1 cellular context compared by ENCODE assay signal in the genomic region with DNA sequence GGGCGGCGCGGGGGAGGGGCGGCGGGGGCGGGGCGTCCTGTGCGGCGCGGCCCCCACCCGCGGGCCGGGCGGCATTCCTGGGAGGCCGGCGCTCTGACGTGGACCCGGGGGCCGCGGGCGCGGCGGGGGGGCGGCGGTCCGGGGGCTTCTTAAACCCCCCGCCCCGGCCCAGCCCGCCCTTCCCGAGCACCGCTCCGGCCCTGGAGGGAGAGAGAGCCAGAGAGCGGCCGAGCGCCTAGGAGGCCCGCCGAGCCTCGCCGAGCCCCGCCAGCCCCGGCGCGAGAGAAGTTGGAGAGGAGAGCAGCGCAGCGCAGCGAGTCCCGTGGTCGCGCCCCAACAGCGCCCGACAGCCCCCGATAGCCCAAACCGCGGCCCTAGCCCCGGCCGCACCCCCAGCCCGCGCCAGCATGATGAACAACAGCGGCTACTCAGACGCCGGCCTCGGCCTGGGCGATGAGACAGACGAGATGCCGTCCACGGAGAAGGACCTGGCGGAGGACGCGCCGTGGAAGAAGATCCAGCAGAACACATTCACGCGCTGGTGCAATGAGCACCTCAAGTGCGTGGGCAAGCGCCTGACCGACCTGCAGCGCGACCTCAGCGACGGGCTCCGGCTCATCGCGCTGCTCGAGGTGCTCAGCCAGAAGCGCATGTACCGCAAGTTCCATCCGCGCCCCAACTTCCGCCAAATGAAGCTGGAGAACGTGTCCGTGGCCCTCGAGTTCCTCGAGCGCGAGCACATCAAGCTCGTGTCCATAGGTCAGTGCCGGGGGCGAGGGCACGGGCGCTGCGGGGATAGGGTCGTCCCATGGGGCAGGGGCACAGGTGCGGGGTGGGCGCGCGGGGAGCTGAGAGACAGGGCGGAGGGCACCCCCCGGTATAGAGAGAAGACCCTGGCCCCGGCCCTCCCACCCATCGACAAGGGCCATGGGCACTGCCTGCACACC.
TF ChIP-seq lines count a peak whose summit lies in the region.

FLNC (plus strand) TSS at position 176 of the 947 bp plus-strand sequence; CDS start at position 408, 232 bp downstream.

TF ChIP-seq in K562, 482 proteins besides CTCF, POLR2A, EP300 and RAD21 (continued from another document and continues in another):
- TF ChIP-seq PBX2 (CRISPR knock-in tag; IDR thresholded peaks at IDR 0.05; ENCODE audit: low read depth) (no peak), PBX2 (tag; conservative IDR thresholded peaks at IDR 0.05; ENCODE audit: low read depth) (no peak), MGA (IDR thresholded peaks at IDR 0.05) (peak; percentile 92), RBM22 (IDR thresholded peaks at IDR 0.05; ENCODE audit: low read depth, low read length, poor library complexity, severe bottlenecking) (peak; percentile 60), ATF1 (CRISPR knock-in tag; IDR thresholded peaks at IDR 0.05) (peak; percentile 31; the same call in 1 of the 2 replicates), ATF1 (tag; IDR thresholded peaks at IDR 0.05) (peak; percentile 67), ZNF263 (CRISPR knock-in tag; IDR thresholded peaks at IDR 0.05; ENCODE audit: borderline replicate concordance) (peak; percentile 68), ZNF134 (CRISPR knock-in tag; conservative IDR thresholded peaks at IDR 0.05) (no peak), ZBTB17 (CRISPR knock-in tag; IDR thresholded peaks at IDR 0.05) (0 out of 2 replicates have a peak, but pooled peaks have one; percentile 52), TCF3 (CRISPR knock-in tag; IDR thresholded peaks at IDR 0.05) (peak; percentile 26; the same call in 1 of the 2 replicates), PCBP2 (IDR thresholded peaks at IDR 0.05; ENCODE audit: low read depth, low read length, poor library complexity, severe bottlenecking) (no peak), STAT5A (IDR thresholded peaks at IDR 0.05; ENCODE audit: borderline replicate concordance, low read length) (no peak), MCM7 (IDR thresholded peaks at IDR 0.05) (no peak), ARID2 (IDR thresholded peaks at IDR 0.05) (0 out of 2 replicates have a peak, but pooled peaks have one; percentile 42), ZNF592 (IDR thresholded peaks at IDR 0.05) (peak; percentile 54), ILF3 (IDR thresholded peaks at IDR 0.05; ENCODE audit: borderline replicate concordance) (no peak), TFAM (CRISPR knock-in tag; conservative IDR thresholded peaks at IDR 0.05) (no peak), BRF2 (IDR thresholded peaks at IDR 0.05; ENCODE audit: borderline replicate concordance, insufficient read depth, insufficient read length) (no peak), XRCC4 (IDR thresholded peaks at IDR 0.05; ENCODE audit: extremely low read depth, insufficient read depth, insufficient read length) (no peak), NCOA1 (IDR thresholded peaks at IDR 0.05; ENCODE audit: low read depth) (no peak)
- TF ChIP-seq, protein P1, sequence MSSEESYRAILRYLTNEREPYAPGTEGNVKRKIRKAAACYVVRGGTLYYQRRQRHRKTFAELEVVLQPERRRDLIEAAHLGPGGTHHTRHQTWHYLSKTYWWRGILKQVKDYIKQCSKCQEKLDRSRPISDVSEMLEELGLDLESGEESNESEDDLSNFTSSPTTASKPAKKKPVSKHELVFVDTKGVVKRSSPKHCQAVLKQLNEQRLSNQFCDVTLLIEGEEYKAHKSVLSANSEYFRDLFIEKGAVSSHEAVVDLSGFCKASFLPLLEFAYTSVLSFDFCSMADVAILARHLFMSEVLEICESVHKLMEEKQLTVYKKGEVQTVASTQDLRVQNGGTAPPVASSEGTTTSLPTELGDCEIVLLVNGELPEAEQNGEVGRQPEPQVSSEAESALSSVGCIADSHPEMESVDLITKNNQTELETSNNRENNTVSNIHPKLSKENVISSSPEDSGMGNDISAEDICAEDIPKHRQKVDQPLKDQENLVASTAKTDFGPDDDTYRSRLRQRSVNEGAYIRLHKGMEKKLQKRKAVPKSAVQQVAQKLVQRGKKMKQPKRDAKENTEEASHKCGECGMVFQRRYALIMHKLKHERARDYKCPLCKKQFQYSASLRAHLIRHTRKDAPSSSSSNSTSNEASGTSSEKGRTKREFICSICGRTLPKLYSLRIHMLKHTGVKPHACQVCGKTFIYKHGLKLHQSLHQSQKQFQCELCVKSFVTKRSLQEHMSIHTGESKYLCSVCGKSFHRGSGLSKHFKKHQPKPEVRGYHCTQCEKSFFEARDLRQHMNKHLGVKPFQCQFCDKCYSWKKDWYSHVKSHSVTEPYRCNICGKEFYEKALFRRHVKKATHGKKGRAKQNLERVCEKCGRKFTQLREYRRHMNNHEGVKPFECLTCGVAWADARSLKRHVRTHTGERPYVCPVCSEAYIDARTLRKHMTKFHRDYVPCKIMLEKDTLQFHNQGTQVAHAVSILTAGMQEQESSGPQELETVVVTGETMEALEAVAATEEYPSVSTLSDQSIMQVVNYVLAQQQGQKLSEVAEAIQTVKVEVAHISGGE (CRISPR knock-in tag; IDR thresholded peaks at IDR 0.05), result peak in 1 of 3 experiments; percentile 56; a peak in 1 of 6 replicates
- TF ChIP-seq, protein P2, sequence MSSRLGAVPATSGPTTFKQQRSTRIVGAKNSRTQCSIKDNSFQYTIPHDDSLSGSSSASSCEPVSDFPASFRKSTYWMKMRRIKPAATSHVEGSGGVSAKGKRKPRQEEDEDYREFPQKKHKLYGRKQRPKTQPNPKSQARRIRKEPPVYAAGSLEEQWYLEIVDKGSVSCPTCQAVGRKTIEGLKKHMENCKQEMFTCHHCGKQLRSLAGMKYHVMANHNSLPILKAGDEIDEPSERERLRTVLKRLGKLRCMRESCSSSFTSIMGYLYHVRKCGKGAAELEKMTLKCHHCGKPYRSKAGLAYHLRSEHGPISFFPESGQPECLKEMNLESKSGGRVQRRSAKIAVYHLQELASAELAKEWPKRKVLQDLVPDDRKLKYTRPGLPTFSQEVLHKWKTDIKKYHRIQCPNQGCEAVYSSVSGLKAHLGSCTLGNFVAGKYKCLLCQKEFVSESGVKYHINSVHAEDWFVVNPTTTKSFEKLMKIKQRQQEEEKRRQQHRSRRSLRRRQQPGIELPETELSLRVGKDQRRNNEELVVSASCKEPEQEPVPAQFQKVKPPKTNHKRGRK (tag; IDR thresholded peaks at IDR 0.05), result no peak
